ENCODE assay signal across 19 cellular contexts in the genomic region with DNA sequence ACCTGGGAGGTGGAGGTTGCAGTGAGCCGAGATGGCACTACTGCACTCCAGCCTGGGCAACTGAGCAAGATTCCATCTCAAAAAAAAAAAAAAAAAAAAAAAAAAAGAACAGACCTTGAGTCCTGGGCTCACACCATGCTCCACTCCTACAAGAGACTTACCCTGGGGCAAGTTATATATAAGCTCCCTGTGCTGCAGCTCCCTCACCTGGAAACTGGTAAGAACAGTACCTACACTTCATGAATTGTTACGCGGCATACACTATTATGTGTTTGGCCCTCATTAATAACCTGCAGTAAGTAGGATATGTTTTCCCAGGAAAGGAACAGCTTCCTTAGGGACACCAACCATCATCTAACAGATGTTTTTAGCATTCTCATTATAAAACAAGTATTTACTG.
DNase-seq lines count a peak whose midpoint lies in the region; ATAC-seq, FAIRE-seq and TF ChIP-seq lines count a peak whose summit lies in the region.
"Had no signal": no experiment of that assay in that cellular context is flagged by ENCODE, and none has a peak within 500 bp of the region (broad histone marks: within the 10 kb centered on the region; RNA-seq: fewer than 3 reads in every experiment).

No MANE protein-coding gene starts in this region.

- H3K4me3 ChIP-seq in AG09309 (ENCODE audit: control insufficient read depth, low read depth, low read length): no peak overlapping the region
- no peak overlapping the region for H3K4me3 ChIP-seq in RWPE2 (ENCODE audit: severe bottlenecking)
- H3K4me3 ChIP-seq: body of pancreas, PC-9, testis had no signal

- no peak for DNase-seq in AG09309 (ENCODE audit: low read depth)
- peak; percentile 22 for DNase-seq in ELR (ENCODE audit: low read depth)
- no peak for DNase-seq in RWPE2 (ENCODE audit: low spot score)
- peak; percentile 54 for DNase-seq in iPS-NIHi7 (ENCODE audit: extremely low spot score)
- DNase-seq in GM12891 (ENCODE audit: insufficient read length, low spot score): no peak
- DNase-seq: activated CD8-positive, alpha-beta memory T cell treated with anti-CD3 and anti-CD28 coated beads, Interleukin-2, amount 50 U/mL, for 4 hours; activated naive CD4-positive, alpha-beta T cell treated with anti-CD3 and anti-CD28 coated beads, Interleukin-2, amount 10 ng/mL, durations not matched to agents 7 days and 5 days; body of pancreas; effector memory CD8-positive, alpha-beta T cell; EL; kidney glomerular epithelial cell; MV-4-11; NCI-H2171; PC-9; testis had no signal

- no peaks in the 10 kb centered on the region for H3K4me1 ChIP-seq in RWPE2 (ENCODE audit: insufficient read depth, poor library complexity, severe bottlenecking)
- H3K4me1 ChIP-seq: body of pancreas, testis had no signal

- FAIRE-seq in GM12891 (lab: Jason Lieb, UNC): no peak

- no peak overlapping the region for H3K27ac ChIP-seq in RWPE2 (ENCODE audit: poor library complexity, severe bottlenecking)
- H3K27ac ChIP-seq: body of pancreas, PC-9, testis had no signal

- no peaks in the 10 kb centered on the region for H3K27me3 ChIP-seq in RWPE2 (ENCODE audit: insufficient read depth, poor library complexity, severe bottlenecking)
- H3K27me3 ChIP-seq: body of pancreas, testis had no signal

- ATAC-seq in RWPE2 (ENCODE audit: low read depth): peak; percentile 70; the same call in 2 of the 3 replicates
- no peak for ATAC-seq in GM19328 (IDR thresholded peaks at IDR 0.05; ENCODE audit: unreplicated experiment)
- no peak for ATAC-seq in GM21381 (IDR thresholded peaks at IDR 0.05; ENCODE audit: unreplicated experiment)
- no peak for ATAC-seq in HG03520 (IDR thresholded peaks at IDR 0.05; ENCODE audit: unreplicated experiment)
- ATAC-seq: activated CD4-positive, CD25-positive, alpha-beta regulatory T cell treated with anti-CD3 and anti-CD28 coated beads, Interleukin-2, amount 50 U/mL, for 24 hours; body of pancreas; effector memory CD8-positive, alpha-beta T cell had no signal

- H3K9me3 ChIP-seq in RWPE2 (ENCODE audit: severe bottlenecking): no peaks in the 10 kb centered on the region
- H3K9me3 ChIP-seq: body of pancreas, testis had no signal

- no peak for TF ChIP-seq POLR2A in GM12891 (IDR thresholded peaks at IDR 0.05; ENCODE audit: low read depth, low read length)

- no peaks in the 10 kb centered on the region for H3K36me3 ChIP-seq in RWPE2 (ENCODE audit: low read depth)

- peak; percentile 9 for TF ChIP-seq CTCF in AG09309 (IDR thresholded peaks at IDR 0.05; ENCODE audit: control insufficient read depth, insufficient read depth, low read depth, low read length, missing control alignments)
- TF ChIP-seq CTCF in RWPE2 (IDR thresholded peaks at IDR 0.05; ENCODE audit: poor library complexity, severe bottlenecking): peak; percentile 35

TF ChIP-seq in GM12891, 5 proteins besides CTCF, POLR2A, EP300 and RAD21:
- TF ChIP-seq PAX5 (IDR thresholded peaks at IDR 0.05; ENCODE audit: insufficient read depth, low read length, severe bottlenecking) (no peak), TAF1 (IDR thresholded peaks at IDR 0.05; ENCODE audit: low read depth, low read length) (no peak), POU2F2 (IDR thresholded peaks at IDR 0.05; ENCODE audit: low read depth, low read length) (no peak), SPI1 (IDR thresholded peaks at IDR 0.05; ENCODE audit: low read depth, low read length) (no peak), POLR2AphosphoS5 (IDR thresholded peaks at IDR 0.05; ENCODE audit: low read depth, low read length) (no peak)

Comparison
In these comparisons a context has a peak if more than half of its experiments do, and no peak if none do; other contexts are left out.
1. DNase-seq: peak in ELR (single experiment) and iPS-NIHi7 (single experiment); none in AG09309 (single experiment), RWPE2 (single experiment) and GM12891 (single experiment).